18 cellular contexts compared by ENCODE assay signal in the genomic region with DNA sequence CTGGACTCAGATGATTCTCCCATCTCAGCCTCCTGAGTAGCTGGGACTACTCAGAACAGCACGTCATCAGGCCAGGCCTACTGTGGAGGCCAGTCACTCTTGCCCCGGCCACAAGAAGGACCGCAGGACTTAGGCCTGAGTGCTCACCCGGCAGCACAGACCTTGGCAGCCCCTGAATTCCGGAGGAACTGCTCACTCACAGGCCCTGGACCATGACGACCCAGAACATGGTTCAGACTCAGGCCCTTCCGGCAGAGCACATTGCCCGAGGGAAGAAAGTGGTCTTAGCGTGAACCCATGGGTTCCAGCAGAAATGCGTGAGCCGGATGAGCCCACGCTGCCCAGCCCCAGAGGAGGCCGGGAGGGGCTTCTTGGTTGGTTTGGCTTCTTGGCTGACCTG.
A peak's percentile ranks its signal among the peaks of the same experiment; 100 is the strongest.
DNase-seq lines count a peak whose midpoint lies in the region; TF ChIP-seq lines count a peak whose summit lies in the region.
"Had no signal": no experiment of that assay in that cellular context is flagged by ENCODE, and none has a peak within 500 bp of the region (broad histone marks: within the 10 kb centered on the region; RNA-seq: fewer than 3 reads in every experiment).

No MANE protein-coding gene starts in this region.

- CTCF ChIA-PET in SK-N-SH (lab: Yijun Ruan, JAX): no interaction called here

- no peak overlapping the region for H3K9ac ChIP-seq in SK-N-SH
- H3K9ac ChIP-seq: BLaER1 treated with 17β-estradiol and CSF1 and Interleukin-3, amounts not matched to agents 10 nM and 100 nM; KMS-11 had no signal

- peaks cover 4 to 15% of the 10 kb centered on the region in 2 donors for H3K4me1 ChIP-seq in ascending aorta
- H3K4me1 ChIP-seq in thyroid gland: peaks cover 14 to 34% of the 10 kb centered on the region in 2 donors
- peaks cover 0 to 4% of the 10 kb centered on the region in 2 experiments; a peak in 1 of 4 replicates for H3K4me1 ChIP-seq in SK-N-SH (ENCODE audit: control insufficient read depth in 1 of 2, insufficient read depth in 2 of 2, low read depth in 1 of 2, low read length in 1 of 2)
- H3K4me1 ChIP-seq: A549, SJCRH30 had no signal

- TF ChIP-seq CTCF in ascending aorta (IDR thresholded peaks at IDR 0.05) (no peak), thyroid gland (IDR thresholded peaks at IDR 0.05) (no peak), SK-N-SH (IDR thresholded peaks at IDR 0.05) (no peak)

- H3K79me2 ChIP-seq in SK-N-SH (ENCODE audit: insufficient read depth): peaks cover 69% of the 10 kb centered on the region

- no peak overlapping the region for H3K4me2 ChIP-seq in SK-N-SH
- H3K4me2 ChIP-seq: A549, KMS-11, PC-9 had no signal

- POLR2A ChIA-PET in SK-N-SH (lab: Yijun Ruan, JAX): no interaction called here

- H3K36me3 ChIP-seq in ascending aorta (no peaks in the 10 kb centered on the region), thyroid gland (no peaks in the 10 kb centered on the region), SK-N-SH (replicated peaks in 1 of 2; ENCODE audit: control insufficient read depth in 1 of 2, insufficient read depth in 2 of 2, low read length in 1 of 2) (no peaks in the 10 kb centered on the region)
- H3K36me3 ChIP-seq: SJCRH30 had no signal

- no peaks in the 10 kb centered on the region for H3K9me3 ChIP-seq in ascending aorta
- no peaks in the 10 kb centered on the region for H3K9me3 ChIP-seq in thyroid gland
- H3K9me3 ChIP-seq in SK-N-SH: no peaks in the 10 kb centered on the region
- H3K9me3 ChIP-seq: A549 had no signal

- no peaks in the 10 kb centered on the region for H4K20me1 ChIP-seq in SK-N-SH (ENCODE audit: insufficient read depth)

- H3K4me3 ChIP-seq in ascending aorta (no peak overlapping the region), thyroid gland (replicated peaks in 1 of 3) (no peak overlapping the region), SK-N-SH (ENCODE audit: low read depth in 2 of 2, low read length in 1 of 2) (no peak overlapping the region)
- H3K4me3 ChIP-seq: A549; BLaER1 treated with 17β-estradiol and CSF1 and Interleukin-3, amounts not matched to agents 10 nM and 100 nM; PC-9; SJCRH30 had no signal

- no peaks in the 10 kb centered on the region for H3F3A ChIP-seq in SK-N-SH (replicated peaks; ENCODE audit: insufficient read depth)

- H3K9me2 ChIP-seq in SK-N-SH: no peaks in the 10 kb centered on the region

- intact Hi-C loops in ascending aorta (cut with DNase I): no loop called here
- intact Hi-C loops in thyroid gland (cut with DNase I): no loop called here

- TF ChIP-seq POLR2A in thyroid gland (IDR thresholded peaks at IDR 0.05): no peak

- WGBS in thyroid gland, 2 donors: 84 to 91% methylated on average over 10 to 13 of the region's 13 CpGs
- 80% methylated on average over 8 of the region's 13 CpGs for WGBS in SK-N-SH (ENCODE audit: low lambda C conversion rate)

- no peaks in the 10 kb centered on the region for H3K27me3 ChIP-seq in ascending aorta
- H3K27me3 ChIP-seq in thyroid gland: no peaks in the 10 kb centered on the region
- H3K27me3 ChIP-seq in SK-N-SH (ENCODE audit: insufficient read depth): no peaks in the 10 kb centered on the region
- H3K27me3 ChIP-seq: SJCRH30 had no signal

- H2AFZ ChIP-seq in SK-N-SH (ENCODE audit: low read depth): no peak overlapping the region
- H2AFZ ChIP-seq: PC-9 had no signal

- DNase-seq in HK-2 (ENCODE audit: unreplicated experiment): peak; percentile 93
- no peak for DNase-seq in ascending aorta (ENCODE audit: low spot score in 2 of 2)
- peak; percentile 100 for DNase-seq in kidney tubule cell (ENCODE audit: low spot score)
- no peak for DNase-seq in thyroid gland
- DNase-seq in activated CD4-positive, CD25-positive, alpha-beta regulatory T cell (lab: John Stamatoyannopoulos, UW): no peak
- DNase-seq in NCI-H446 treated with DMSO at 0.1 percent for 48 hours (lab: John Stamatoyannopoulos, UW): no peak
- no peak for DNase-seq in SK-N-SH
- DNase-seq: DMS79, NCI-H1417, NCI-H187, NCI-H2107, NCI-H2227 treated with DMSO at 0.1 percent for 48 hours, NCI-H524 treated with DMSO at 0.1 percent for 48 hours, PC-9, SJCRH30 had no signal

- H3K27ac ChIP-seq in ascending aorta (peak overlapping the region; percentile 37 to 90), thyroid gland (peak overlapping the region; percentile 92 to 98 (median 92)), SK-N-SH (ENCODE audit: low read depth in 2 of 2, low read length in 1 of 2) (no peak overlapping the region)
- H3K27ac ChIP-seq: A549; BLaER1 treated with 17β-estradiol and CSF1 and Interleukin-3, amounts not matched to agents 10 nM and 100 nM; KMS-11; PC-9; SJCRH30 had no signal

- no peak for TF ChIP-seq RAD21 in SK-N-SH (IDR thresholded peaks at IDR 0.05; ENCODE audit: low read length)

- TF ChIP-seq EP300 in SK-N-SH (IDR thresholded peaks at IDR 0.05; ENCODE audit: borderline replicate concordance in 1 of 2, low read depth in 1 of 2, low read length in 1 of 2): no peak

TF ChIP-seq in SK-N-SH, 30 proteins besides CTCF, POLR2A, EP300 and RAD21:
- TF ChIP-seq, protein P1, sequence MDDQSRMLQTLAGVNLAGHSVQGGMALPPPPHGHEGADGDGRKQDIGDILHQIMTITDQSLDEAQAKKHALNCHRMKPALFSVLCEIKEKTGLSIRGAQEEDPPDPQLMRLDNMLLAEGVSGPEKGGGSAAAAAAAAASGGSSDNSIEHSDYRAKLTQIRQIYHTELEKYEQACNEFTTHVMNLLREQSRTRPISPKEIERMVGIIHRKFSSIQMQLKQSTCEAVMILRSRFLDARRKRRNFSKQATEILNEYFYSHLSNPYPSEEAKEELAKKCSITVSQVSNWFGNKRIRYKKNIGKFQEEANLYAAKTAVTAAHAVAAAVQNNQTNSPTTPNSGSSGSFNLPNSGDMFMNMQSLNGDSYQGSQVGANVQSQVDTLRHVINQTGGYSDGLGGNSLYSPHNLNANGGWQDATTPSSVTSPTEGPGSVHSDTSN (IDR thresholded peaks at IDR 0.05): no peak
- TF ChIP-seq NRF1 (IDR thresholded peaks at IDR 0.05; ENCODE audit: low read depth, low read length) (no peak), RCOR1 (IDR thresholded peaks at IDR 0.05; ENCODE audit: low read length) (no peak), IRF3 (IDR thresholded peaks at IDR 0.05; ENCODE audit: low read depth, low read length) (no peak), MEF2A (IDR thresholded peaks at IDR 0.05; ENCODE audit: borderline replicate concordance, low read depth) (no peak), MXI1 (IDR thresholded peaks at IDR 0.05; ENCODE audit: low read depth, low read length) (no peak), YY1 (IDR thresholded peaks at IDR 0.05; ENCODE audit: low read depth) (no peak), FOXJ3 (CRISPR knock-in tag; IDR thresholded peaks at IDR 0.05) (no peak)
- TF ChIP-seq, protein P2, sequence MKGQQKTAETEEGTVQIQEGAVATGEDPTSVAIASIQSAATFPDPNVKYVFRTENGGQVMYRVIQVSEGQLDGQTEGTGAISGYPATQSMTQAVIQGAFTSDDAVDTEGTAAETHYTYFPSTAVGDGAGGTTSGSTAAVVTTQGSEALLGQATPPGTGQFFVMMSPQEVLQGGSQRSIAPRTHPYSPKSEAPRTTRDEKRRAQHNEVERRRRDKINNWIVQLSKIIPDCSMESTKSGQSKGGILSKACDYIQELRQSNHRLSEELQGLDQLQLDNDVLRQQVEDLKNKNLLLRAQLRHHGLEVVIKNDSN (IDR thresholded peaks at IDR 0.05; ENCODE audit: borderline replicate concordance, low read depth): no peak
- TF ChIP-seq, protein P3, sequence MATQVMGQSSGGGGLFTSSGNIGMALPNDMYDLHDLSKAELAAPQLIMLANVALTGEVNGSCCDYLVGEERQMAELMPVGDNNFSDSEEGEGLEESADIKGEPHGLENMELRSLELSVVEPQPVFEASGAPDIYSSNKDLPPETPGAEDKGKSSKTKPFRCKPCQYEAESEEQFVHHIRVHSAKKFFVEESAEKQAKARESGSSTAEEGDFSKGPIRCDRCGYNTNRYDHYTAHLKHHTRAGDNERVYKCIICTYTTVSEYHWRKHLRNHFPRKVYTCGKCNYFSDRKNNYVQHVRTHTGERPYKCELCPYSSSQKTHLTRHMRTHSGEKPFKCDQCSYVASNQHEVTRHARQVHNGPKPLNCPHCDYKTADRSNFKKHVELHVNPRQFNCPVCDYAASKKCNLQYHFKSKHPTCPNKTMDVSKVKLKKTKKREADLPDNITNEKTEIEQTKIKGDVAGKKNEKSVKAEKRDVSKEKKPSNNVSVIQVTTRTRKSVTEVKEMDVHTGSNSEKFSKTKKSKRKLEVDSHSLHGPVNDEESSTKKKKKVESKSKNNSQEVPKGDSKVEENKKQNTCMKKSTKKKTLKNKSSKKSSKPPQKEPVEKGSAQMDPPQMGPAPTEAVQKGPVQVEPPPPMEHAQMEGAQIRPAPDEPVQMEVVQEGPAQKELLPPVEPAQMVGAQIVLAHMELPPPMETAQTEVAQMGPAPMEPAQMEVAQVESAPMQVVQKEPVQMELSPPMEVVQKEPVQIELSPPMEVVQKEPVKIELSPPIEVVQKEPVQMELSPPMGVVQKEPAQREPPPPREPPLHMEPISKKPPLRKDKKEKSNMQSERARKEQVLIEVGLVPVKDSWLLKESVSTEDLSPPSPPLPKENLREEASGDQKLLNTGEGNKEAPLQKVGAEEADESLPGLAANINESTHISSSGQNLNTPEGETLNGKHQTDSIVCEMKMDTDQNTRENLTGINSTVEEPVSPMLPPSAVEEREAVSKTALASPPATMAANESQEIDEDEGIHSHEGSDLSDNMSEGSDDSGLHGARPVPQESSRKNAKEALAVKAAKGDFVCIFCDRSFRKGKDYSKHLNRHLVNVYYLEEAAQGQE (IDR thresholded peaks at IDR 0.05; ENCODE audit: low read depth, low read length): no peak
- TF ChIP-seq, protein P4, sequence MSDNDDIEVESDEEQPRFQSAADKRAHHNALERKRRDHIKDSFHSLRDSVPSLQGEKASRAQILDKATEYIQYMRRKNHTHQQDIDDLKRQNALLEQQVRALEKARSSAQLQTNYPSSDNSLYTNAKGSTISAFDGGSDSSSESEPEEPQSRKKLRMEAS (IDR thresholded peaks at IDR 0.05; ENCODE audit: low read depth): no peak

Comparison
In these comparisons a context has a peak if more than half of its experiments do, and no peak if none do; other contexts are left out.
1. DNase-seq: peak in HK-2 (single experiment) and kidney tubule cell (single experiment); none in ascending aorta (0 of 2), thyroid gland (0 of 2), activated CD4-positive, CD25-positive, alpha-beta regulatory T cell (0 of 4), NCI-H446 treated with DMSO at 0.1 percent for 48 hours (single experiment) and SK-N-SH (single experiment).
2. H3K27ac ChIP-seq: peak in ascending aorta (2 of 2) and thyroid gland (3 of 3); none in SK-N-SH (0 of 2).